Comparison of ENCODE assay signal across 8 cellular contexts in the genomic region with DNA sequence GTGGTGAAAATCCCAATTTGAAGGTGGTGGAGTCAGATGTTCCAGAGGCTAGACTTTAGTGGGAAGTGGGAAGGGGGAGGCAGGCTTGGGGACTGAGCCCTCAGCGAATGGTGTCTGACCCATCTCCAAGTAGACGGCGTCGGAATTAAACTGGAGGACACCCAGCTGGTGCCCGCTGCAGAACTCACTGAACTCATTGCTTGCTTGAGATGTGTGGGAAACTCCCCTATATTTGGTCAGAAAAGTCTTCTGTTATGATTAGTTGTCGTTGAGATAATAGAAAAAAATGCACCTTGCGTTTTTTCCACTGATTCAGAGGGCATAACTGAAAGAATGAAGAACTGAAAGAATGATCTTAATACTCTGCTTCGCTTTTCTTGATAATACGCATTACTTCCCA. TPM values are rescaled to one million over a fixed set of nuclear protein-coding genes. Genes with fewer than 3 reads are reported as not detected.
DNase-seq lines count a peak whose midpoint lies in the region; ATAC-seq lines count a peak whose summit lies in the region.

No MANE protein-coding gene starts in this region.

- H3K4me3 ChIP-seq in ACC112 (ENCODE audit: low read depth, low read length) (peak overlapping the region; percentile 87), iPS-11a (ENCODE audit: low read depth, low read length) (peak overlapping the region; percentile 94)

- peak; percentile 25 for ATAC-seq in GM21786 (IDR thresholded peaks at IDR 0.05; ENCODE audit: unreplicated experiment)
- ATAC-seq in left colon = no peak
- no peak for ATAC-seq in HG02938 (IDR thresholded peaks at IDR 0.05; ENCODE audit: unreplicated experiment)

- H3K4me1 ChIP-seq in ACC112 (ENCODE audit: control insufficient read depth, insufficient read depth, low read length, unreplicated experiment) = no peaks in the 10 kb centered on the region

- peak; percentile 26 to 30 for DNase-seq in activated T-cell treated with anti-CD3 and anti-CD28 coated beads, Interleukin-2, amount 50 U/mL, for 48 hours
- DNase-seq in stimulated activated CD4-positive, alpha-beta T cell treated with anti-CD3 and anti-CD28 coated beads, Interleukin-4, amount 100 ng/mL, for 24 hours = peak; percentile 38
- DNase-seq in GF-D8 (lab: John Stamatoyannopoulos, UW) (no peak), left colon (no peak)

- intact Hi-C loops in left colon (cut with DNase I, micrococcal nuclease) = no loop called here

- H3K27ac ChIP-seq in ACC112 (ENCODE audit: low read depth, low read length) = peak overlapping the region; percentile 85

- H2AFZ ChIP-seq in ACC112 (ENCODE audit: low read length, unreplicated experiment) = peak overlapping the region; percentile 73

- no peaks in the 10 kb centered on the region for H3K27me3 ChIP-seq in ACC112 (ENCODE audit: insufficient read depth, low read length)

- H3K79me2 ChIP-seq in ACC112 (ENCODE audit: control insufficient read depth, insufficient read depth, low read length, unreplicated experiment) = peaks cover 13% of the 10 kb centered on the region

- peaks cover 30% of the 10 kb centered on the region for H3K36me3 ChIP-seq in ACC112 (ENCODE audit: insufficient read depth, low read length)

RNA-seq across cellular contexts. Expression of gene ZNF583, which starts 0.9 kb away (rescaled TPM):
- 1 to 10 TPM; 1.5 to 2.4 TPM for total RNA-seq in left colon

RNA-seq across cellular contexts. Expression of gene ZNF582, which starts 9.9 kb away (rescaled TPM):
- 1 to 10 TPM; 1.1 to 1.3 TPM for total RNA-seq in left colon

Comparison
In these comparisons a context has a peak if more than half of its experiments do, and no peak if none do; other contexts are left out.
1. DNase-seq: peak in activated T-cell treated with anti-CD3 and anti-CD28 coated beads, Interleukin-2, amount 50 U/mL, for 48 hours (2 of 2) and stimulated activated CD4-positive, alpha-beta T cell treated with anti-CD3 and anti-CD28 coated beads, Interleukin-4, amount 100 ng/mL, for 24 hours (single experiment); none in GF-D8 (single experiment) and left colon (0 of 2).